28 cellular contexts compared by ENCODE assay signal in genomic region chr1:176849281-176849680, GRCh38.
"Had no signal": no experiment of that assay in that cellular context is flagged by ENCODE, and none has a peak within 500 bp of the region (broad histone marks: within the 10 kb centered on the region; RNA-seq: fewer than 3 reads in every experiment).

No MANE protein-coding gene starts in this region.

- H3K27me3 ChIP-seq: suprapubic skin, testis, thyroid gland, tibial artery, tibial nerve, transverse colon, upper lobe of left lung, upper lobe of right lung, uterus, vagina had no signal

- H3K36me3 ChIP-seq: stomach, suprapubic skin, thoracic aorta, thyroid gland, tibial artery, tibial nerve, transverse colon, upper lobe of left lung, upper lobe of right lung, uterus, vagina had no signal

- H3K27ac Mint-ChIP-seq: stimulated activated effector memory CD8-positive, alpha-beta T cell treated with anti-CD3 and anti-CD28 coated beads, Interleukin-12 subunit alpha, Interleukin-12 subunit beta, amount 100 ng/mL, for 72 hours; stimulated activated memory B cell treated with anti-CD40 and anti-IgM and Interleukin-4, amounts not matched to agents 10 μg/mL and 1 μg/mL and 100 μg/mL, for 72 hours; stimulated activated naive B cell treated with anti-CD40 and anti-IgM and Interleukin-4, amounts not matched to agents 10 μg/mL and 1 μg/mL and 100 μg/mL, for 72 hours; stimulated activated naive CD8-positive, alpha-beta T cell treated with anti-CD3 and anti-CD28 coated beads, Interleukin-15, amount 100 ng/mL, for 72 hours; stimulated activated naive CD8-positive, alpha-beta T cell treated with anti-CD3 and anti-CD28 coated beads, Interleukin-15, Interleukin-2, amounts not matched to agents 100 ng/mL and 50 ng/mL, for 24 hours; type B pancreatic cell had no signal

- FAIRE-seq: urothelium cell line had no signal

- H3K27me3 Mint-ChIP-seq: type B pancreatic cell had no signal

- DNase-seq: stimulated activated CD4-positive, alpha-beta T cell treated with anti-CD3 and anti-CD28 coated beads, Interleukin-2, amount 100 ng/mL, for 48 hours; stimulated activated CD4-positive, alpha-beta T cell treated with anti-CD3 and anti-CD28 coated beads, Interleukin-4, amount 100 ng/mL, for 1 hour; stimulated activated CD4-positive, alpha-beta T cell treated with anti-CD3 and anti-CD28 coated beads, Interleukin-4, amount 100 ng/mL, for 24 hours; stimulated activated CD4-positive, alpha-beta T cell treated with anti-CD3 and anti-CD28 coated beads, Interleukin-4, amount 100 ng/mL, for 4 hours; stimulated activated CD8-positive, alpha-beta memory T cell treated with anti-CD3 and anti-CD28 coated beads, Interleukin-4, amount 100 ng/mL, for 48 hours; stimulated activated naive B cell treated with anti-CD40 and anti-IgM and Interleukin-4, amounts not matched to agents 10 μg/mL and 1 μg/mL and 100 μg/mL, for 72 hours; stimulated activated naive CD4-positive, alpha-beta T cell; stimulated activated naive CD4-positive, alpha-beta T cell treated with Interleukin-2 at 50 U/mL for 16 hours; stimulated activated naive CD8-positive, alpha-beta T cell treated with anti-CD3 and anti-CD28 coated beads, Interleukin-15, amount 100 ng/mL, for 72 hours; stimulated activated naive CD8-positive, alpha-beta T cell treated with anti-CD3 and anti-CD28 coated beads, Interleukin-15, Interleukin-2, amounts not matched to agents 100 U/mL and 50 U/mL, for 24 hours; stomach; substantia nigra; testis; thyroid gland; tibial artery; transverse colon; upper lobe of left lung; upper lobe of right lung; uterus had no signal

- H3K4me3 Mint-ChIP-seq: stimulated activated effector memory CD8-positive, alpha-beta T cell treated with anti-CD3 and anti-CD28 coated beads, Interleukin-12 subunit alpha, Interleukin-12 subunit beta, amount 100 ng/mL, for 72 hours; stimulated activated memory B cell treated with anti-CD40 and anti-IgM and Interleukin-4, amounts not matched to agents 10 μg/mL and 1 μg/mL and 100 μg/mL, for 72 hours; stimulated activated naive B cell treated with anti-CD40 and anti-IgM and Interleukin-4, amounts not matched to agents 10 μg/mL and 1 μg/mL and 100 μg/mL, for 72 hours; stimulated activated naive CD8-positive, alpha-beta T cell treated with anti-CD3 and anti-CD28 coated beads, Interleukin-15, amount 100 ng/mL, for 72 hours; stimulated activated naive CD8-positive, alpha-beta T cell treated with anti-CD3 and anti-CD28 coated beads, Interleukin-15, Interleukin-2, amounts not matched to agents 100 ng/mL and 50 ng/mL, for 24 hours; type B pancreatic cell had no signal

- H3K9me3 ChIP-seq: stomach, suprapubic skin, testis, thoracic aorta, thyroid gland, tibial artery, tibial nerve, transverse colon, upper lobe of left lung, upper lobe of right lung, uterus, vagina had no signal

- H3K4me3 ChIP-seq: stomach, suprapubic skin, testis, thoracic aorta, thyroid gland, tibial artery, tibial nerve, transverse colon, upper lobe of left lung, upper lobe of right lung, uterus, vagina had no signal

- H3K9me3 Mint-ChIP-seq: stimulated activated memory B cell treated with anti-CD40 and anti-IgM and Interleukin-4, amounts not matched to agents 10 μg/mL and 1 μg/mL and 100 μg/mL, for 72 hours; stimulated activated naive B cell treated with anti-CD40 and anti-IgM and Interleukin-4, amounts not matched to agents 10 μg/mL and 1 μg/mL and 100 μg/mL, for 72 hours; stimulated activated naive CD8-positive, alpha-beta T cell treated with anti-CD3 and anti-CD28 coated beads, Interleukin-15, amount 100 ng/mL, for 72 hours; stimulated activated naive CD8-positive, alpha-beta T cell treated with anti-CD3 and anti-CD28 coated beads, Interleukin-15, Interleukin-2, amounts not matched to agents 100 ng/mL and 50 ng/mL, for 24 hours; type B pancreatic cell had no signal

- H3K4me1 ChIP-seq: suprapubic skin, testis, thyroid gland, tibial nerve, transverse colon, upper lobe of left lung, upper lobe of right lung, uterus, vagina had no signal

- H3K4me1 Mint-ChIP-seq: stimulated activated effector memory CD8-positive, alpha-beta T cell treated with anti-CD3 and anti-CD28 coated beads, Interleukin-12 subunit alpha, Interleukin-12 subunit beta, amount 100 ng/mL, for 72 hours; stimulated activated memory B cell treated with anti-CD40 and anti-IgM and Interleukin-4, amounts not matched to agents 10 μg/mL and 1 μg/mL and 100 μg/mL, for 72 hours; stimulated activated naive CD8-positive, alpha-beta T cell treated with anti-CD3 and anti-CD28 coated beads, Interleukin-15, amount 100 ng/mL, for 72 hours had no signal

- H3K27ac ChIP-seq: stomach, suprapubic skin, testis, thoracic aorta, thyroid gland, tibial artery, tibial nerve, transverse colon, upper lobe of left lung, upper lobe of right lung, uterus, vagina had no signal

- H3K36me3 Mint-ChIP-seq: stimulated activated effector memory CD8-positive, alpha-beta T cell treated with anti-CD3 and anti-CD28 coated beads, Interleukin-12 subunit alpha, Interleukin-12 subunit beta, amount 100 ng/mL, for 72 hours; stimulated activated memory B cell treated with anti-CD40 and anti-IgM and Interleukin-4, amounts not matched to agents 10 μg/mL and 1 μg/mL and 100 μg/mL, for 72 hours; stimulated activated naive B cell treated with anti-CD40 and anti-IgM and Interleukin-4, amounts not matched to agents 10 μg/mL and 1 μg/mL and 100 μg/mL, for 72 hours; type B pancreatic cell had no signal
